Comparison of ENCODE assay signal across 23 cellular contexts in genomic region chr12:106416273-106416672, GRCh38. TPM values are rescaled to one million over a fixed set of nuclear protein-coding genes. Genes with fewer than 3 reads are reported as not detected.
DNase-seq lines count a peak whose midpoint lies in the region; ATAC-seq and TF ChIP-seq lines count a peak whose summit lies in the region.
"Had no signal": no experiment of that assay in that cellular context is flagged by ENCODE, and none has a peak within 500 bp of the region (broad histone marks: within the 10 kb centered on the region; RNA-seq: fewer than 3 reads in every experiment).

No MANE protein-coding gene starts in this region.

- no peaks in the 10 kb centered on the region for H3K9me3 Mint-ChIP-seq in type B pancreatic cell
- H3K9me3 Mint-ChIP-seq in nephron progenitor cell = no peaks in the 10 kb centered on the region
- peaks cover 3% of the 10 kb centered on the region for H3K9me3 Mint-ChIP-seq in endothelial cell (ENCODE audit: unreplicated experiment)
- H3K9me3 Mint-ChIP-seq: activated CD4-positive, alpha-beta memory T cell treated with anti-CD3 and anti-CD28 coated beads for 36 hours had no signal

- intact Hi-C loops in Right ventricle myocardium superior (cut with DNase I) (no loop called here), cardiac septum (cut with DNase I) (no loop called here)

- H3K4me3 Mint-ChIP-seq in type B pancreatic cell = no peak overlapping the region
- H3K4me3 Mint-ChIP-seq in nephron progenitor cell = no peak overlapping the region
- H3K4me3 Mint-ChIP-seq in endothelial cell (ENCODE audit: unreplicated experiment) = no peak overlapping the region
- H3K4me3 Mint-ChIP-seq: activated CD4-positive, alpha-beta memory T cell treated with anti-CD3 and anti-CD28 coated beads for 36 hours had no signal

- no peaks in the 10 kb centered on the region for H3K27me3 Mint-ChIP-seq in type B pancreatic cell
- H3K27me3 Mint-ChIP-seq in nephron progenitor cell (ENCODE audit: low read depth, poor library complexity) = no peaks in the 10 kb centered on the region
- H3K27me3 Mint-ChIP-seq in endothelial cell (ENCODE audit: unreplicated experiment) = no peaks in the 10 kb centered on the region
- H3K27me3 Mint-ChIP-seq: activated CD4-positive, alpha-beta memory T cell treated with anti-CD3 and anti-CD28 coated beads for 36 hours had no signal

- H3K4me1 Mint-ChIP-seq in type B pancreatic cell (ENCODE audit: unreplicated experiment) = peaks cover 15% of the 10 kb centered on the region
- H3K4me1 Mint-ChIP-seq in nephron progenitor cell = peaks cover 8% of the 10 kb centered on the region
- H3K4me1 Mint-ChIP-seq in endothelial cell (ENCODE audit: unreplicated experiment) = peaks cover 28% of the 10 kb centered on the region

- no peak for TF ChIP-seq CTCF in type B pancreatic cell (conservative IDR thresholded peaks at IDR 0.05)
- TF ChIP-seq CTCF in nephron progenitor cell (IDR thresholded peaks at IDR 0.05) = no peak
- TF ChIP-seq CTCF in endothelial cell (IDR thresholded peaks at IDR 0.05; ENCODE audit: unreplicated experiment) = no peak

- peak; percentile 67 for ATAC-seq in Right ventricle myocardium superior (ENCODE audit: poor library complexity)
- ATAC-seq: K562, left lobe of liver, mucosa of descending colon, PC-3 had no signal

- H3K27ac Mint-ChIP-seq in type B pancreatic cell (peak overlapping the region; percentile 17), nephron progenitor cell (no peak overlapping the region), endothelial cell (ENCODE audit: unreplicated experiment) (no peak overlapping the region)
- H3K27ac Mint-ChIP-seq: activated CD4-positive, alpha-beta memory T cell treated with anti-CD3 and anti-CD28 coated beads for 36 hours had no signal

- H3K36me3 Mint-ChIP-seq in type B pancreatic cell (peaks cover 51% of the 10 kb centered on the region), nephron progenitor cell (ENCODE audit: low read depth) (peaks cover 66% of the 10 kb centered on the region), endothelial cell (ENCODE audit: low read depth, unreplicated experiment) (no peaks in the 10 kb centered on the region)

- no peak for DNase-seq in Right ventricle myocardium superior
- no peak for DNase-seq in cardiac septum (ENCODE audit: low spot score)
- DNase-seq in astrocyte of the hippocampus (ENCODE audit: low read depth, low spot score) = peak; percentile 89
- DNase-seq in islet precursor cell = peak; percentile 76
- DNase-seq in type B pancreatic cell (ENCODE audit: extremely low spot score, unreplicated experiment) = no peak
- DNase-seq in mucosa of gallbladder (ENCODE audit: low spot score) = no peak
- no peak for DNase-seq in nephron progenitor cell
- no peak for DNase-seq in endothelial cell (ENCODE audit: low spot score)
- DNase-seq: activated CD4-positive, alpha-beta memory T cell treated with anti-CD3 and anti-CD28 coated beads for 36 hours; activated T-cell treated with anti-CD3 and anti-CD28 coated beads for 4 hours; Calu3; central memory CD4-positive, alpha-beta T cell; mucosa of descending colon; MV-4-11; NCI-H1930; PC-3; SJCRH30; spleen; stimulated activated CD4-positive, alpha-beta T cell treated with anti-CD3 and anti-CD28 coated beads, Interleukin-4, amount 100 ng/mL, for 4 hours; stomach; WERI-Rb-1 had no signal

RNA-seq across cellular contexts. Expression of gene POLR3B, which starts 58.7 kb away (rescaled TPM):
- total RNA-seq in Right ventricle myocardium superior (7.1 TPM), cardiac septum (9.4 TPM), type B pancreatic cell (ENCODE audit: low replicate concordance) (13.6 and 14.5 TPM in 2 replicates), mucosa of gallbladder (8.9 TPM), endothelial cell (ENCODE audit: unreplicated experiment) (7.5 TPM)

Comparison
In these comparisons a context has a peak if more than half of its experiments do, and no peak if none do; other contexts are left out.
1. DNase-seq: peak in astrocyte of the hippocampus (single experiment) and islet precursor cell (single experiment); none in Right ventricle myocardium superior (single experiment), cardiac septum (single experiment), type B pancreatic cell (single experiment), mucosa of gallbladder (single experiment), nephron progenitor cell (single experiment) and endothelial cell (single experiment).